In genomic region chr12:32561931-32562341, GRCh38 we compare ENCODE assay signal across 12 cellular contexts.
DNase-seq lines count a peak whose midpoint lies in the region; ATAC-seq and TF ChIP-seq lines count a peak whose summit lies in the region.
"Had no signal": no experiment of that assay in that cellular context is flagged by ENCODE, and none has a peak within 500 bp of the region (broad histone marks: within the 10 kb centered on the region; RNA-seq: fewer than 3 reads in every experiment).

No MANE protein-coding gene starts in this region.

- POLR2A ChIA-PET in OCI-LY7 (lab: Charles Lee), result interaction anchor here (0.6 to 2.1 kb wide), 3 partner anchors 11 to 82 kb away, joined by 3 to 7 read pairs (median 3); no protein-coding TSS in a partner anchor

- intact Hi-C loops in left ventricle myocardium inferior (cut with micrococcal nuclease), result no loop called here
- intact Hi-C loops in OCI-LY7 (cut with micrococcal nuclease; ENCODE audit: unreplicated experiment), result no loop called here

- H3K27me3 ChIP-seq in adipocyte (replicated peaks; ENCODE audit: control insufficient read depth, insufficient read depth, low read length), result no peaks in the 10 kb centered on the region
- H3K27me3 ChIP-seq in left ventricle myocardium inferior (ENCODE audit: low read depth), result no peaks in the 10 kb centered on the region
- H3K27me3 ChIP-seq: neutrophil had no signal

- no peak overlapping the region for H2AFZ ChIP-seq in OCI-LY7 (ENCODE audit: low read length)

- CTCF ChIA-PET in OCI-LY7 (lab: Charles Lee; ENCODE audit: unreplicated experiment), result no interaction called here

- peaks cover 40% of the 10 kb centered on the region for H3K36me3 ChIP-seq in adipocyte (ENCODE audit: control insufficient read depth, insufficient read depth, low read length, severe bottlenecking)
- peaks cover 5% of the 10 kb centered on the region for H3K36me3 ChIP-seq in left ventricle myocardium inferior
- peaks cover 47% of the 10 kb centered on the region for H3K36me3 ChIP-seq in OCI-LY7 (ENCODE audit: insufficient read depth, low read length)

- H3K9ac ChIP-seq in adipocyte (ENCODE audit: low read length), result peak overlapping the region; percentile 43

- H3K4me3 ChIP-seq in adipocyte (ENCODE audit: low read length), result no peak overlapping the region
- H3K4me3 ChIP-seq in left ventricle myocardium inferior, result peak overlapping the region; percentile 15
- no peak overlapping the region for H3K4me3 ChIP-seq in retinal pigment epithelial cell (ENCODE audit: low read length)
- no peak overlapping the region for H3K4me3 ChIP-seq in OCI-LY7 (ENCODE audit: low read depth, low read length, poor library complexity, severe bottlenecking)

- BruUV-seq in OCI-LY7 (replicated peaks; lab: Mats Ljungman, UMichigan), result no TSS peak

- DNase-seq in EH (ENCODE audit: low read depth), result peak; percentile 84
- DNase-seq in adipocyte (ENCODE audit: low read depth), result no peak
- DNase-seq in left ventricle myocardium inferior, result no peak
- DNase-seq in retinal pigment epithelial cell (ENCODE audit: low read depth), result peak; percentile 51
- no peak for DNase-seq in EL
- DNase-seq in OCI-LY7 (ENCODE audit: low spot score), result no peak
- DNase-seq in DMS79 (lab: John Stamatoyannopoulos, UW), result no peak
- DNase-seq: activated effector memory CD4-positive, alpha-beta T cell treated with anti-CD3 and anti-CD28 coated beads, Interleukin-2, amount 50 U/mL, for 16 hours; CD4-positive, alpha-beta T cell; NCI-H187 treated with DMSO at 0.1 percent for 48 hours had no signal

- peaks cover 53% of the 10 kb centered on the region for H3K79me2 ChIP-seq in OCI-LY7 (ENCODE audit: insufficient read depth, low read depth, low read length)

- H3K4me1 ChIP-seq in adipocyte (ENCODE audit: control insufficient read depth, insufficient read depth, low read length), result peaks cover 44% of the 10 kb centered on the region
- peaks cover 81% of the 10 kb centered on the region for H3K4me1 ChIP-seq in left ventricle myocardium inferior
- H3K4me1 ChIP-seq in OCI-LY7 (ENCODE audit: insufficient read depth, low read length, poor library complexity, severe bottlenecking), result peaks cover 38% of the 10 kb centered on the region

- no peak overlapping the region for H3K4me2 ChIP-seq in OCI-LY7 (ENCODE audit: low read length)

- TF ChIP-seq CTCF in left ventricle myocardium inferior (IDR thresholded peaks at IDR 0.05; ENCODE audit: borderline replicate concordance) (no peak), retinal pigment epithelial cell (conservative IDR thresholded peaks at IDR 0.05; ENCODE audit: low read depth, low read length) (no peak), OCI-LY7 (conservative IDR thresholded peaks at IDR 0.05; ENCODE audit: low read length) (no peak)

- no peak for ATAC-seq in GM21619 (IDR thresholded peaks at IDR 0.05; ENCODE audit: unreplicated experiment)

- H3K9me2 ChIP-seq in OCI-LY7 (ENCODE audit: insufficient read depth, low read length), result no peaks in the 10 kb centered on the region

- H4K20me1 ChIP-seq in OCI-LY7 (ENCODE audit: insufficient read depth, low read length), result no peaks in the 10 kb centered on the region

- H3K9me3 ChIP-seq in adipocyte (ENCODE audit: control insufficient read depth, low read length), result no peaks in the 10 kb centered on the region
- H3K9me3 ChIP-seq in left ventricle myocardium inferior (replicated peaks), result no peaks in the 10 kb centered on the region
- H3K9me3 ChIP-seq in OCI-LY7 (ENCODE audit: low read length), result peaks cover 11% of the 10 kb centered on the region; the same call in 1 of the 2 replicates
- H3K9me3 ChIP-seq: neutrophil had no signal

- H3K27ac ChIP-seq in left ventricle myocardium inferior (replicated peaks) (peak overlapping the region; percentile 89), OCI-LY7 (ENCODE audit: low read depth, low read length, poor library complexity, severe bottlenecking) (no peak overlapping the region)
- H3K27ac ChIP-seq: neutrophil had no signal

Comparison
In these comparisons a context has a peak if more than half of its experiments do, and no peak if none do; other contexts are left out.
1. DNase-seq: peak in EH (single experiment) and retinal pigment epithelial cell (single experiment); none in adipocyte (single experiment), left ventricle myocardium inferior (single experiment), EL (single experiment), OCI-LY7 (single experiment) and DMS79 (single experiment).